Comparison of ENCODE assay signal across 9 cellular contexts in genomic region chr12:74539765-74540526, GRCh38. TPM values are rescaled to one million over a fixed set of nuclear protein-coding genes. Genes with fewer than 3 reads are reported as not detected.
A peak's percentile ranks its signal among the peaks of the same experiment; 100 is the strongest.
DNase-seq lines count a peak whose midpoint lies in the region; ATAC-seq, FAIRE-seq and TF ChIP-seq lines count a peak whose summit lies in the region.
"Had no signal": no experiment of that assay in that cellular context is flagged by ENCODE, and none has a peak within 500 bp of the region (broad histone marks: within the 10 kb centered on the region; RNA-seq: fewer than 3 reads in every experiment).

No MANE protein-coding gene starts in this region.

- H3K9ac ChIP-seq in keratinocyte (ENCODE audit: control insufficient read depth, extremely low read depth, insufficient read depth, low read length): peak overlapping the region; percentile 98

- peaks cover 23% of the 10 kb centered on the region for H4K20me1 ChIP-seq in keratinocyte (ENCODE audit: control insufficient read depth, extremely low read depth, insufficient read depth, low read length)

- H3K4me2 ChIP-seq in keratinocyte (ENCODE audit: control insufficient read depth, extremely low read depth, insufficient read depth, low read depth, low read length): peak overlapping the region; percentile 99

- peaks cover 27% of the 10 kb centered on the region for H3K36me3 Mint-ChIP-seq in activated naive CD4-positive, alpha-beta T cell treated with anti-CD3 and anti-CD28 coated beads, Interleukin-2, amount 50 U/mL, for 24 hours
- H3K36me3 Mint-ChIP-seq in activated T-helper 2 cell treated with anti-CD3 and anti-CD28 coated beads, Interferon-gamma antibody, Interleukin-2, Interleukin-4, amounts not matched to agents 10 μg/mL and 5 μg/mL and 100 μg/mL, durations not matched to agents 14 hours and 24 hours and 36 hours (ENCODE audit: low read depth): peaks cover 51% of the 10 kb centered on the region
- peaks cover 53% of the 10 kb centered on the region for H3K36me3 Mint-ChIP-seq in type B pancreatic cell

- peak overlapping the region; percentile 97 for H3K27ac ChIP-seq in keratinocyte (ENCODE audit: control insufficient read depth, insufficient read depth, low read length)

- H3K9me3 Mint-ChIP-seq in activated naive CD4-positive, alpha-beta T cell treated with anti-CD3 and anti-CD28 coated beads, Interleukin-2, amount 50 U/mL, for 24 hours: no peaks in the 10 kb centered on the region
- H3K9me3 Mint-ChIP-seq in activated T-helper 2 cell treated with anti-CD3 and anti-CD28 coated beads, Interferon-gamma antibody, Interleukin-2, Interleukin-4, amounts not matched to agents 10 μg/mL and 5 μg/mL and 100 μg/mL, durations not matched to agents 14 hours and 24 hours and 36 hours: no peaks in the 10 kb centered on the region
- no peaks in the 10 kb centered on the region for H3K9me3 Mint-ChIP-seq in type B pancreatic cell

- H3K4me3 ChIP-seq in keratinocyte (ENCODE audit: control insufficient read depth in 2 of 3, extremely low read depth in 1 of 3, insufficient read depth in 2 of 3, low read depth in 1 of 3, low read length in 3 of 3): peak overlapping the region; percentile 68 to 98 (median 94)

- no peak for ATAC-seq in HG03196 (IDR thresholded peaks at IDR 0.05; ENCODE audit: unreplicated experiment)

- no peaks in the 10 kb centered on the region for H3K9me3 ChIP-seq in keratinocyte (ENCODE audit: control insufficient read depth, low read depth, low read length)

- no peak for DNase-seq in activated naive CD4-positive, alpha-beta T cell (lab: John Stamatoyannopoulos, UW)
- DNase-seq in activated T-helper 2 cell treated with anti-CD3 and anti-CD28 coated beads, Interferon-gamma antibody, Interleukin-2, Interleukin-4, amounts not matched to agents 10 μg/mL and 5 μg/mL and 100 μg/mL, durations not matched to agents 14 hours and 24 hours and 36 hours (ENCODE audit: low spot score): no peak
- DNase-seq in keratinocyte (ENCODE audit: low read depth, low spot score): no peak
- no peak for DNase-seq in type B pancreatic cell (ENCODE audit: extremely low spot score, unreplicated experiment)
- DNase-seq in central memory CD4-positive, alpha-beta T cell: no peak
- no peak for DNase-seq in GM12892 (ENCODE audit: insufficient read length)
- DNase-seq: retina had no signal

- H3K79me2 ChIP-seq in keratinocyte (ENCODE audit: control insufficient read depth, insufficient read depth, low read length): peaks cover 46% of the 10 kb centered on the region

- H3K27me3 ChIP-seq in keratinocyte (ENCODE audit: control insufficient read depth, extremely low read depth, insufficient read depth, low read length): no peaks in the 10 kb centered on the region

- H3K4me1 Mint-ChIP-seq in activated naive CD4-positive, alpha-beta T cell treated with anti-CD3 and anti-CD28 coated beads, Interleukin-2, amount 50 U/mL, for 24 hours: peaks cover 75% of the 10 kb centered on the region
- peaks cover 39% of the 10 kb centered on the region for H3K4me1 Mint-ChIP-seq in activated T-helper 2 cell treated with anti-CD3 and anti-CD28 coated beads, Interferon-gamma antibody, Interleukin-2, Interleukin-4, amounts not matched to agents 10 μg/mL and 5 μg/mL and 100 μg/mL, durations not matched to agents 14 hours and 24 hours and 36 hours (ENCODE audit: low read depth)
- H3K4me1 Mint-ChIP-seq in type B pancreatic cell (ENCODE audit: unreplicated experiment): peaks cover 34% of the 10 kb centered on the region

- TF ChIP-seq POLR2A in GM12892 (IDR thresholded peaks at IDR 0.05; ENCODE audit: low read depth, low read length): no peak

- peaks cover 25% of the 10 kb centered on the region for H3K4me1 ChIP-seq in keratinocyte (ENCODE audit: control insufficient read depth, extremely low read depth, insufficient read depth, low read length)

- dilution Hi-C loops in keratinocyte (cut with MboI; ENCODE audit: extremely low pct_ligation_motif_present, low sequenced_read_pairs): no loop called here

- no peak for FAIRE-seq in keratinocyte (lab: Jason Lieb, UNC)
- FAIRE-seq in GM12892 (lab: Jason Lieb, UNC): no peak

- no peak for TF ChIP-seq CTCF in keratinocyte (optimal IDR thresholded peaks at IDR 0.05 in 1 of 3, IDR thresholded peaks at IDR 0.05 in 1 of 3, conservative IDR thresholded peaks at IDR 0.05 in 1 of 3; ENCODE audit: extremely low read depth in 1 of 3, insufficient read depth in 2 of 3, low read length in 3 of 3)
- no peak for TF ChIP-seq CTCF in type B pancreatic cell (conservative IDR thresholded peaks at IDR 0.05)

- H3K9me1 ChIP-seq in keratinocyte (ENCODE audit: control insufficient read depth, extremely low read depth, insufficient read depth, low read length): no peaks in the 10 kb centered on the region

- no peak overlapping the region for H2AFZ ChIP-seq in keratinocyte (ENCODE audit: control insufficient read depth, low read length)

- no peaks in the 10 kb centered on the region for H3K27me3 Mint-ChIP-seq in activated naive CD4-positive, alpha-beta T cell treated with anti-CD3 and anti-CD28 coated beads, Interleukin-2, amount 50 U/mL, for 24 hours
- no peaks in the 10 kb centered on the region for H3K27me3 Mint-ChIP-seq in activated T-helper 2 cell treated with anti-CD3 and anti-CD28 coated beads, Interferon-gamma antibody, Interleukin-2, Interleukin-4, amounts not matched to agents 10 μg/mL and 5 μg/mL and 100 μg/mL, durations not matched to agents 14 hours and 24 hours and 36 hours (ENCODE audit: low read depth)
- H3K27me3 Mint-ChIP-seq in type B pancreatic cell: no peaks in the 10 kb centered on the region

- intact Hi-C loops in activated T-helper 2 cell treated with anti-CD3 and anti-CD28 coated beads, Interferon-gamma antibody, Interleukin-2, Interleukin-4, amounts not matched to agents 10 μg/mL and 5 μg/mL and 100 μg/mL, durations not matched to agents 14 hours and 24 hours and 36 hours (cut with micrococcal nuclease): loop anchor here (5.0 to 10.0 kb wide), 3 partner anchors 128 to 1542 kb away; partner anchors contain the start of gene NAP1L1

- H3K27ac Mint-ChIP-seq in activated naive CD4-positive, alpha-beta T cell treated with anti-CD3 and anti-CD28 coated beads, Interleukin-2, amount 50 U/mL, for 24 hours: peak overlapping the region; percentile 94
- peak overlapping the region; percentile 36 for H3K27ac Mint-ChIP-seq in activated T-helper 2 cell treated with anti-CD3 and anti-CD28 coated beads, Interferon-gamma antibody, Interleukin-2, Interleukin-4, amounts not matched to agents 10 μg/mL and 5 μg/mL and 100 μg/mL, durations not matched to agents 14 hours and 24 hours and 36 hours
- H3K27ac Mint-ChIP-seq in type B pancreatic cell: peak overlapping the region; percentile 77

- H3K36me3 ChIP-seq in keratinocyte (ENCODE audit: control insufficient read depth in 2 of 2, extremely low read depth in 1 of 2, insufficient read depth in 2 of 2, low read length in 2 of 2): peaks cover 0 to 13% of the 10 kb centered on the region in 2 experiments

- peak overlapping the region; percentile 98 for H3K4me3 Mint-ChIP-seq in activated naive CD4-positive, alpha-beta T cell treated with anti-CD3 and anti-CD28 coated beads, Interleukin-2, amount 50 U/mL, for 24 hours
- peak overlapping the region; percentile 94 for H3K4me3 Mint-ChIP-seq in activated T-helper 2 cell treated with anti-CD3 and anti-CD28 coated beads, Interferon-gamma antibody, Interleukin-2, Interleukin-4, amounts not matched to agents 10 μg/mL and 5 μg/mL and 100 μg/mL, durations not matched to agents 14 hours and 24 hours and 36 hours (ENCODE audit: low read depth)
- H3K4me3 Mint-ChIP-seq in type B pancreatic cell: peak overlapping the region; percentile 98

RNA-seq across cellular contexts. Expression of gene ATXN7L3B, which starts 2.3 kb away (rescaled TPM):
- total RNA-seq in activated T-helper 2 cell treated with anti-CD3 and anti-CD28 coated beads, Interferon-gamma antibody, Interleukin-2, Interleukin-4, amounts not matched to agents 10 μg/mL and 5 μg/mL and 100 μg/mL, durations not matched to agents 14 hours and 24 hours and 36 hours: 23.8 and 24.3 TPM in 2 replicates
- 12.0 to 16.0 TPM (median 15.3 TPM) in 3 replicates for polyA plus RNA-seq in keratinocyte
- 8.3 TPM for polyA plus RNA-seq in keratinocyte (2011; ENCODE audit: low read depth)
- 10.9 and 16.0 TPM in 2 replicates for polyA plus RNA-seq in keratinocyte (2011; cell fraction: cytosol; rRNA removed)
- polyA plus RNA-seq in keratinocyte (2011; cell fraction: nucleus; rRNA removed): 18.7 and 22.3 TPM in 2 replicates
- 10.1 and 12.7 TPM in 2 replicates for polyA plus RNA-seq in keratinocyte (2012; ENCODE audit: low replicate concordance)
- polyA minus RNA-seq in keratinocyte: 7.9 to 20.3 TPM (median 14.5 TPM) in 3 replicates
- polyA minus RNA-seq in keratinocyte (2011; cell fraction: cytosol; rRNA and poly(A)+ RNA removed): 11.7 TPM
- 9.0 and 14.7 TPM in 2 replicates for polyA minus RNA-seq in keratinocyte (2011; cell fraction: nucleus; rRNA and poly(A)+ RNA removed)
- 57.6 and 67.3 TPM in 2 replicates for total RNA-seq in type B pancreatic cell (ENCODE audit: low replicate concordance)
- polyA plus RNA-seq in GM12892 (2012; ENCODE audit: missing spikeins): 14.2 TPM

Comparison
In these comparisons a context has a peak if more than half of its experiments do, and no peak if none do; other contexts are left out.
1. H3K27ac Mint-ChIP-seq: peak in every context shown above with its lines; median percentile 94 in activated naive CD4-positive, alpha-beta T cell treated with anti-CD3 and anti-CD28 coated beads, Interleukin-2, amount 50 U/mL, for 24 hours; 77 in type B pancreatic cell; 36 in activated T-helper 2 cell treated with anti-CD3 and anti-CD28 coated beads, Interferon-gamma antibody, Interleukin-2, Interleukin-4, amounts not matched to agents 10 μg/mL and 5 μg/mL and 100 μg/mL, durations not matched to agents 14 hours and 24 hours and 36 hours.